ENCODE assay signal across 18 cellular contexts in genomic region chr10:35397953-35398352, GRCh38.
"Had no signal": no experiment of that assay in that cellular context is flagged by ENCODE, and none has a peak within 500 bp of the region (broad histone marks: within the 10 kb centered on the region; RNA-seq: fewer than 3 reads in every experiment).

No MANE protein-coding gene starts in this region.

- H2AFZ ChIP-seq: parathyroid adenoma had no signal

- DNase-seq: activated CD4-positive, alpha-beta T cell treated with anti-CD3 and anti-CD28 coated beads for 48 hours; activated CD8-positive, alpha-beta T cell treated with anti-CD3 and anti-CD28 coated beads for 36 hours; activated gamma-delta T cell; activated T-cell treated with anti-CD3 and anti-CD28 coated beads, Interleukin-2, amount 50 U/mL, for 48 hours; cerebellar nuclear complex; effector memory CD4-positive, alpha-beta T cell; foreskin melanocyte; immature natural killer cell; midbrain; retina; stimulated activated CD4-positive, alpha-beta T cell treated with anti-CD3 and anti-CD28 coated beads, Interleukin-4, amount 100 ng/mL, for 4 hours; stimulated activated CD8-positive, alpha-beta memory T cell treated with anti-CD3 and anti-CD28 coated beads, Interleukin-4, amount 100 ng/mL, for 48 hours; stimulated activated naive CD8-positive, alpha-beta T cell treated with anti-CD3 and anti-CD28 coated beads, Interleukin-15, Interleukin-2, amounts not matched to agents 100 U/mL and 50 U/mL, for 24 hours had no signal

- H3K4me3 ChIP-seq: lung, smooth muscle cell had no signal

- H3K27ac ChIP-seq: parathyroid adenoma had no signal

- ATAC-seq: activated CD8-positive, alpha-beta T cell treated with anti-CD3 and anti-CD28 coated beads for 36 hours; activated naive CD4-positive, alpha-beta T cell treated with anti-CD3 and anti-CD28 coated beads, Interleukin-2, amount 50 U/mL, for 72 hours; stimulated activated naive CD8-positive, alpha-beta T cell treated with anti-CD3 and anti-CD28 coated beads, Interleukin-15, Interleukin-2, amounts not matched to agents 100 U/mL and 50 U/mL, for 24 hours; WTC11 had no signal

- H3K4me2 ChIP-seq: smooth muscle cell had no signal

- H3K9ac ChIP-seq: parathyroid adenoma had no signal
